Comparison of ENCODE assay signal across 1 cellular context in the genomic region with DNA sequence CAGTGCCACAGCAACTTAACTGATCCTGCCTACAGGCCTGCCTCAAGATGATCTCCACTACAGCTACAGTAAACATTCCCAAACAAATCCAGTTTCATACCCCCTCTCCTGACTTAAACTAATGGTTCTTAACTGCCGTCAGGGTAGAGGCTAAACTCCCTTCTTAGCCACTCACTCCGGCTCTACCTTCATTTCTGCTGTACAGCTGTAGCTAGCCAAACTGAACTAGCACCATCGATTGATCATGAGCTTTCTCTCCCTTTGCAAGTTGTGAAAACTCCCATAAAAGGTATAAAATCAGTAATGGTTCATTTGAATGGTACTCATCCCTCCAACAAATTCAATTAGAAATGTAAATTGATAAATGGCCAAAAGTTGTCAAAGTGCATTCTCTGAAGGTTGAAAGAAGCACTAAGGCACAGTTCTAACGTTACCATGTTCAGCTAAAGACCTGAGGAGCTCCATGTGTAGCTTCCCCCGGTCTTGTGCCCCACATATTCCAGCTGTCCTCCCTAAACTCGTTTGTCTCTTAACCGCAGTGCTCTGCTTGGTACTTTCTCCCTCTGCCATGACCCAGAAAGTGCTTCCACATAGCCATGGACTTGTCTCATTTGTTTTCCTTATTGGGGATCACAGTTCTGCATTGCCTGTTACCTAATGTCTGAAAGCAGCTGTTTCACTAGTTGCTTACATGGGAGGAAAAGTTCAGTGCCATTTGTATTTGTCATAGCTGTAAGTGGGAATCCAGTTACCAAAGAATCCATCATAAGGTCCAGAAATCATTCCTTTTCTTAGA.
TF ChIP-seq lines count a peak whose summit lies in the region.

No MANE protein-coding gene starts in this region.

TF ChIP-seq in HCT116, 20 proteins besides CTCF, POLR2A, EP300 and RAD21:
- TF ChIP-seq JUND (IDR thresholded peaks at IDR 0.05) (peak; percentile 10; the same call in 1 of the 2 replicates), POLR2AphosphoS5 (IDR thresholded peaks at IDR 0.05; ENCODE audit: low read depth, low read length) (peak; percentile 13; the same call in 1 of the 2 replicates), SIN3A (IDR thresholded peaks at IDR 0.05; ENCODE audit: low read depth) (0 out of 2 replicates have a peak, but pooled peaks have one; percentile 29)
- TF ChIP-seq, protein P1, sequence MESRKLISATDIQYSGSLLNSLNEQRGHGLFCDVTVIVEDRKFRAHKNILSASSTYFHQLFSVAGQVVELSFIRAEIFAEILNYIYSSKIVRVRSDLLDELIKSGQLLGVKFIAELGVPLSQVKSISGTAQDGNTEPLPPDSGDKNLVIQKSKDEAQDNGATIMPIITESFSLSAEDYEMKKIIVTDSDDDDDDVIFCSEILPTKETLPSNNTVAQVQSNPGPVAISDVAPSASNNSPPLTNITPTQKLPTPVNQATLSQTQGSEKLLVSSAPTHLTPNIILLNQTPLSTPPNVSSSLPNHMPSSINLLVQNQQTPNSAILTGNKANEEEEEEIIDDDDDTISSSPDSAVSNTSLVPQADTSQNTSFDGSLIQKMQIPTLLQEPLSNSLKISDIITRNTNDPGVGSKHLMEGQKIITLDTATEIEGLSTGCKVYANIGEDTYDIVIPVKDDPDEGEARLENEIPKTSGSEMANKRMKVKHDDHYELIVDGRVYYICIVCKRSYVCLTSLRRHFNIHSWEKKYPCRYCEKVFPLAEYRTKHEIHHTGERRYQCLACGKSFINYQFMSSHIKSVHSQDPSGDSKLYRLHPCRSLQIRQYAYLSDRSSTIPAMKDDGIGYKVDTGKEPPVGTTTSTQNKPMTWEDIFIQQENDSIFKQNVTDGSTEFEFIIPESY (IDR thresholded peaks at IDR 0.05; ENCODE audit: extremely low read depth, insufficient replicate concordance, low read length), result no peak
- TF ChIP-seq, protein P2, sequence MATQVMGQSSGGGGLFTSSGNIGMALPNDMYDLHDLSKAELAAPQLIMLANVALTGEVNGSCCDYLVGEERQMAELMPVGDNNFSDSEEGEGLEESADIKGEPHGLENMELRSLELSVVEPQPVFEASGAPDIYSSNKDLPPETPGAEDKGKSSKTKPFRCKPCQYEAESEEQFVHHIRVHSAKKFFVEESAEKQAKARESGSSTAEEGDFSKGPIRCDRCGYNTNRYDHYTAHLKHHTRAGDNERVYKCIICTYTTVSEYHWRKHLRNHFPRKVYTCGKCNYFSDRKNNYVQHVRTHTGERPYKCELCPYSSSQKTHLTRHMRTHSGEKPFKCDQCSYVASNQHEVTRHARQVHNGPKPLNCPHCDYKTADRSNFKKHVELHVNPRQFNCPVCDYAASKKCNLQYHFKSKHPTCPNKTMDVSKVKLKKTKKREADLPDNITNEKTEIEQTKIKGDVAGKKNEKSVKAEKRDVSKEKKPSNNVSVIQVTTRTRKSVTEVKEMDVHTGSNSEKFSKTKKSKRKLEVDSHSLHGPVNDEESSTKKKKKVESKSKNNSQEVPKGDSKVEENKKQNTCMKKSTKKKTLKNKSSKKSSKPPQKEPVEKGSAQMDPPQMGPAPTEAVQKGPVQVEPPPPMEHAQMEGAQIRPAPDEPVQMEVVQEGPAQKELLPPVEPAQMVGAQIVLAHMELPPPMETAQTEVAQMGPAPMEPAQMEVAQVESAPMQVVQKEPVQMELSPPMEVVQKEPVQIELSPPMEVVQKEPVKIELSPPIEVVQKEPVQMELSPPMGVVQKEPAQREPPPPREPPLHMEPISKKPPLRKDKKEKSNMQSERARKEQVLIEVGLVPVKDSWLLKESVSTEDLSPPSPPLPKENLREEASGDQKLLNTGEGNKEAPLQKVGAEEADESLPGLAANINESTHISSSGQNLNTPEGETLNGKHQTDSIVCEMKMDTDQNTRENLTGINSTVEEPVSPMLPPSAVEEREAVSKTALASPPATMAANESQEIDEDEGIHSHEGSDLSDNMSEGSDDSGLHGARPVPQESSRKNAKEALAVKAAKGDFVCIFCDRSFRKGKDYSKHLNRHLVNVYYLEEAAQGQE (IDR thresholded peaks at IDR 0.05; ENCODE audit: low read depth), result no peak
